8 cellular contexts compared by ENCODE assay signal in genomic region chr3:30689202-30689641, GRCh38.
DNase-seq lines count a peak whose midpoint lies in the region; ATAC-seq and TF ChIP-seq lines count a peak whose summit lies in the region.

No MANE protein-coding gene starts in this region.

- H3K9me3 ChIP-seq in right lobe of liver: no peaks in the 10 kb centered on the region
- no peaks in the 10 kb centered on the region for H3K9me3 ChIP-seq in transverse colon
- no peaks in the 10 kb centered on the region for H3K9me3 ChIP-seq in HAP-1

- intact Hi-C loops in right lobe of liver (cut with DNase I) (no loop called here), transverse colon (cut with DNase I; ENCODE audit: low total_unique reads) (loop anchor here (10.0 kb wide), 2 partner anchors 74 to 174 kb away; no protein-coding TSS in a partner anchor)

- H3K27ac Mint-ChIP-seq in brain: peak overlapping the region in 4 of 5 experiments; percentile 1 to 90 (median 60)

- H3K4me1 ChIP-seq in right lobe of liver (peaks cover 0 to 41% (median 16%) of the 10 kb centered on the region in 4 donors), transverse colon (peaks cover 33 to 90% (median 48%) of the 10 kb centered on the region in 4 donors), HAP-1 (peaks cover 15% of the 10 kb centered on the region)

- DNase-seq in AG20443 (ENCODE audit: low spot score) (peak; percentile 16), NCI-H146 (lab: John Stamatoyannopoulos, UW) (peak; percentile 38), right lobe of liver (no peak), transverse colon (peak; percentile 51), hippocampal formation (lab: John Stamatoyannopoulos, UW) (no peak), HAP-1 (ENCODE audit: low spot score in 2 of 2) (no peak)

- no peaks in the 10 kb centered on the region for H3K9me3 Mint-ChIP-seq in brain

- no peak for TF ChIP-seq EP300 in transverse colon (IDR thresholded peaks at IDR 0.05; ENCODE audit: low read depth)

- peaks cover 20% of the 10 kb centered on the region for H3K36me3 Mint-ChIP-seq in brain

- in situ Hi-C loops in transverse colon (cut with MboI; ENCODE audit: low pct_ligation_motif_present in 1 of 4, low pct_unique_long_range_greater_than_20kb in 1 of 4, low sequenced_read_pairs in 3 of 4): loop anchor here in 1 of 4 donors (25.0 kb wide), 1 partner anchor 177 kb away; no protein-coding TSS in a partner anchor
- in situ Hi-C loops in HAP-1 (cut with MboI; ENCODE audit: low sequenced_read_pairs): no loop called here

- 9% methylated on average over 5 of the region's 5 CpGs for WGBS in right lobe of liver (ENCODE audit: insufficient coverage, low coverage, low lambda C conversion rate, missing lambda C conversion rate)
- WGBS in transverse colon (ENCODE audit: low coverage in 1 of 2), 2 donors: 7 to 8% methylated on average over 4 to 5 of the region's 5 CpGs

- H3K27ac ChIP-seq in right lobe of liver (peak overlapping the region; percentile 4 to 46 (median 39)), transverse colon (peak overlapping the region; percentile 81 to 83 (median 82))

- peak overlapping the region in 1 of 5 experiments; percentile 8 for H3K4me3 Mint-ChIP-seq in brain

- TF ChIP-seq CTCF in brain (conservative IDR thresholded peaks at IDR 0.05) (no peak), right lobe of liver (IDR thresholded peaks at IDR 0.05) (no peak), transverse colon (IDR thresholded peaks at IDR 0.05) (no peak)

- TF ChIP-seq POLR2A in right lobe of liver (IDR thresholded peaks at IDR 0.05) (no peak), transverse colon (IDR thresholded peaks at IDR 0.05) (no peak)

- H3K27me3 Mint-ChIP-seq in brain: no peaks in the 10 kb centered on the region

- H3K4me3 ChIP-seq in right lobe of liver (no peak overlapping the region), transverse colon (peak overlapping the region in 1 of 4 donors; percentile 5), HAP-1 (no peak overlapping the region)

- H3K27me3 ChIP-seq in right lobe of liver (no peaks in the 10 kb centered on the region), transverse colon (no peaks in the 10 kb centered on the region), HAP-1 (ENCODE audit: low read depth) (no peaks in the 10 kb centered on the region)

- peak in 3 of 4 donors; percentile 14 to 34 (median 25) for ATAC-seq in right lobe of liver
- no peak for ATAC-seq in HG02970 (IDR thresholded peaks at IDR 0.05; ENCODE audit: low FRiP score, unreplicated experiment)

- H3K4me1 Mint-ChIP-seq in brain: peaks cover 43% of the 10 kb centered on the region

- H3K36me3 ChIP-seq in right lobe of liver (peaks cover 0 to 16% (median 3%) of the 10 kb centered on the region in 4 donors), transverse colon (peaks cover 0 to 16% (median 2%) of the 10 kb centered on the region in 4 donors), HAP-1 (replicated peaks) (0 out of 2 replicates have a peak, but pooled peaks cover 4% of the 10 kb centered on the region)

Comparison
In these comparisons a context has a peak if more than half of its experiments do, and no peak if none do; other contexts are left out.
1. DNase-seq: peak in AG20443 (single experiment), NCI-H146 (single experiment) and transverse colon (single experiment); none in right lobe of liver (0 of 3), hippocampal formation (0 of 2) and HAP-1 (0 of 2).